Comparison of ENCODE assay signal across 9 cellular contexts in genomic region chr1:156476501-156477298, GRCh38. TPM values are rescaled to one million over a fixed set of nuclear protein-coding genes. Genes with fewer than 3 reads are reported as not detected.
DNase-seq lines count a peak whose midpoint lies in the region; ATAC-seq, FAIRE-seq and TF ChIP-seq lines count a peak whose summit lies in the region.
"Had no signal": no experiment of that assay in that cellular context is flagged by ENCODE, and none has a peak within 500 bp of the region (broad histone marks: within the 10 kb centered on the region; RNA-seq: fewer than 3 reads in every experiment).

No MANE protein-coding gene starts in this region.

- no peak overlapping the region for H2AFZ ChIP-seq in endothelial cell of umbilical vein (ENCODE audit: low read depth, low read length)

- H4K20me1 ChIP-seq in endothelial cell of umbilical vein (replicated peaks; ENCODE audit: control insufficient read depth, extremely low read depth, insufficient read depth, low read length): no peaks in the 10 kb centered on the region

- TF ChIP-seq POLR2A in NB4 (IDR thresholded peaks at IDR 0.05; ENCODE audit: extremely low read depth, insufficient read length) (no peak), endothelial cell of umbilical vein (IDR thresholded peaks at IDR 0.05; ENCODE audit: low read depth, low read length) (no peak)

- POLR2A ChIA-PET in CD4-positive, alpha-beta memory T cell (lab: Charles Lee; ENCODE audit: partially characterized antibody): interaction anchor here (1.1 to 2.2 kb wide), 3 partner anchors 19 to 28 kb away, joined by 4 to 6 read pairs (median 5); partner anchors contain the start of gene MEF2D
- POLR2A ChIA-PET in endothelial cell of umbilical vein (lab: Charles Lee): no interaction called here

- peaks cover 16% of the 10 kb centered on the region for H3K4me1 ChIP-seq in CD4-positive, alpha-beta memory T cell (ENCODE audit: insufficient read depth, low read length)
- H3K4me1 ChIP-seq in endothelial cell of umbilical vein (ENCODE audit: control insufficient read depth, extremely low read depth, insufficient read depth, low read length): peaks cover 8% of the 10 kb centered on the region

- no TSS peak for BruUV-seq in endothelial cell of umbilical vein (replicated peaks; lab: Mats Ljungman, UMichigan)

- no peaks in the 10 kb centered on the region for H3K27me3 ChIP-seq in CD4-positive, alpha-beta memory T cell (ENCODE audit: insufficient read depth, low read length)
- no peaks in the 10 kb centered on the region for H3K27me3 ChIP-seq in endothelial cell of umbilical vein (ENCODE audit: control insufficient read depth in 2 of 2, insufficient read depth in 2 of 2, low read length in 2 of 2)

- ATAC-seq in HG03025 (IDR thresholded peaks at IDR 0.05; ENCODE audit: low FRiP score, unreplicated experiment) (no peak), HG03571 (IDR thresholded peaks at IDR 0.05; ENCODE audit: unreplicated experiment) (no peak)

- CTCF ChIA-PET in CD4-positive, alpha-beta memory T cell (lab: Charles Lee; ENCODE audit: partially characterized antibody): interaction anchor here (0.8 to 1.5 kb wide), 5 partner anchors 8 to 91 kb away, joined by 3 to 6 read pairs (median 4); no protein-coding TSS in a partner anchor
- CTCF ChIA-PET in endothelial cell of umbilical vein (lab: Charles Lee): interaction anchor here (0.7 to 1.7 kb wide), 4 partner anchors 11 to 96 kb away, joined by 3 to 5 read pairs (median 4); partner anchors contain the start of gene MEF2D

- H3K79me2 ChIP-seq in endothelial cell of umbilical vein (ENCODE audit: control insufficient read depth, insufficient read depth, low read length): no peaks in the 10 kb centered on the region

- H3K4me2 ChIP-seq in endothelial cell of umbilical vein (ENCODE audit: insufficient read depth, low read length): no peak overlapping the region

- peak overlapping the region in 2 of 8 donors; percentile 4 to 20 for H3K4me3 Mint-ChIP-seq in CD4-positive, alpha-beta memory T cell

- H3K9me1 ChIP-seq in endothelial cell of umbilical vein (replicated peaks; ENCODE audit: control insufficient read depth, extremely low read depth, insufficient read depth, low read length): no peaks in the 10 kb centered on the region

- peaks cover 12 to 21% (median 15%) of the 10 kb centered on the region in 4 donors for H3K4me1 Mint-ChIP-seq in CD4-positive, alpha-beta memory T cell

- dilution Hi-C loops in endothelial cell of umbilical vein (cut with MboI; ENCODE audit: extremely low pct_ligation_motif_present, low sequenced_read_pairs): no loop called here

- no peaks in the 10 kb centered on the region for H3K9me3 ChIP-seq in CD4-positive, alpha-beta memory T cell (ENCODE audit: control insufficient read depth in 1 of 2, low read length in 2 of 2)
- no peaks in the 10 kb centered on the region for H3K9me3 ChIP-seq in endothelial cell of umbilical vein (replicated peaks; ENCODE audit: control insufficient read depth, insufficient read depth, low read length)

- peaks cover 0 to 2% (median 0%) of the 10 kb centered on the region in 8 donors for H3K9me3 Mint-ChIP-seq in CD4-positive, alpha-beta memory T cell

- peaks cover 89% of the 10 kb centered on the region for H3K36me3 ChIP-seq in CD4-positive, alpha-beta memory T cell (ENCODE audit: insufficient read depth, low read length)
- peaks cover 25 to 75% of the 10 kb centered on the region in 2 experiments for H3K36me3 ChIP-seq in endothelial cell of umbilical vein (ENCODE audit: control insufficient read depth in 2 of 2, extremely low read depth in 1 of 2, insufficient read depth in 2 of 2, low read length in 2 of 2)

- H3K9ac ChIP-seq in endothelial cell of umbilical vein (replicated peaks; ENCODE audit: extremely low read depth, insufficient read depth, low read length): no peak overlapping the region

- no peak for FAIRE-seq in endothelial cell of umbilical vein (lab: Jason Lieb, UNC)

- intact Hi-C loops in CD4-positive, alpha-beta memory T cell (cut with micrococcal nuclease): no loop called here
- intact Hi-C loops in endothelial cell of umbilical vein (cut with micrococcal nuclease): no loop called here

- peaks cover 57 to 86% of the 10 kb centered on the region in 2 donors for H3K36me3 Mint-ChIP-seq in CD4-positive, alpha-beta memory T cell

- no peaks in the 10 kb centered on the region for H3K27me3 Mint-ChIP-seq in CD4-positive, alpha-beta memory T cell

- no peak overlapping the region for H3K4me3 ChIP-seq in CD4-positive, alpha-beta memory T cell (ENCODE audit: low read length in 2 of 2)
- H3K4me3 ChIP-seq in NB4 (ENCODE audit: low read depth, low read length): no peak overlapping the region
- no peak overlapping the region for H3K4me3 ChIP-seq in endothelial cell of umbilical vein (replicated peaks in 1 of 3; ENCODE audit: insufficient read depth in 1 of 3, low read depth in 1 of 3, low read length in 3 of 3)

- no peak for DNase-seq in CD4-positive, alpha-beta memory T cell
- peak; percentile 70 for DNase-seq in NB4 (ENCODE audit: low read depth)
- DNase-seq in endothelial cell of umbilical vein (ENCODE audit: low read depth, low spot score): peak; percentile 45
- peak; percentile 77 for DNase-seq in renal cortical epithelial cell (ENCODE audit: low read depth)
- DNase-seq in NCI-H2107 (lab: John Stamatoyannopoulos, UW): no peak
- no peak for DNase-seq in activated CD4-positive, CD25-positive, alpha-beta regulatory T cell treated with anti-CD3 and anti-CD28 coated beads, Interleukin-2, amount 50 U/mL, for 72 hours
- DNase-seq: NCI-H748 treated with DMSO at 0.1 percent for 48 hours had no signal

- H3K27ac Mint-ChIP-seq in CD4-positive, alpha-beta memory T cell: peak overlapping the region; percentile 42 to 81 (median 69)

- no peak overlapping the region for H3K27ac ChIP-seq in CD4-positive, alpha-beta memory T cell (ENCODE audit: low read depth, low read length)
- peak overlapping the region; percentile 60 for H3K27ac ChIP-seq in endothelial cell of umbilical vein (ENCODE audit: insufficient read depth, low read depth, low read length)

- no peak for TF ChIP-seq CTCF in NB4 (IDR thresholded peaks at IDR 0.05; ENCODE audit: low read depth, low read length)
- TF ChIP-seq CTCF in endothelial cell of umbilical vein (IDR thresholded peaks at IDR 0.05; ENCODE audit: extremely low read depth in 1 of 2, insufficient read depth in 1 of 2, low read depth in 1 of 2, low read length in 2 of 2): no peak

TF ChIP-seq in endothelial cell of umbilical vein, 7 proteins besides CTCF, POLR2A, EP300 and RAD21:
- no peak for TF ChIP-seq MYC (IDR thresholded peaks at IDR 0.05; ENCODE audit: low read depth, low read length)

RNA-seq across cellular contexts. Expression of gene MEF2D, which starts 23.9 kb away (rescaled TPM):
- 10 to 100 TPM; 65.0 to 69.6 TPM for total RNA-seq in CD4-positive, alpha-beta memory T cell
- 10 to 100 TPM in 1 of 2 donors, 1 to 10 TPM in 1; 4.2 to 13.8 TPM for polyA plus RNA-seq in CD4-positive, alpha-beta memory T cell
- total RNA-seq in endothelial cell of umbilical vein (52.2 and 57.3 TPM in 2 replicates), renal cortical epithelial cell (3.8 and 10.0 TPM in 2 replicates)
- polyA plus RNA-seq in endothelial cell of umbilical vein: 45.4 and 55.6 TPM in 2 replicates
- 22.7 and 25.9 TPM in 2 replicates for polyA plus RNA-seq in endothelial cell of umbilical vein (2011; cell fraction: cytosol; rRNA removed)
- 46.5 and 51.0 TPM in 2 replicates for polyA plus RNA-seq in endothelial cell of umbilical vein (2011; cell fraction: nucleus; rRNA removed)
- polyA plus RNA-seq in endothelial cell of umbilical vein (2012): 22.7 and 25.8 TPM in 2 replicates
- 21.9 and 28.3 TPM in 2 replicates for polyA minus RNA-seq in endothelial cell of umbilical vein
- 18.9 TPM for polyA minus RNA-seq in endothelial cell of umbilical vein (2011; cell fraction: cytosol; rRNA and poly(A)+ RNA removed)
- 22.6 and 32.7 TPM in 2 replicates for polyA minus RNA-seq in endothelial cell of umbilical vein (2011; cell fraction: nucleus; rRNA and poly(A)+ RNA removed)

Comparison
In these comparisons a context has a peak if more than half of its experiments do, and no peak if none do; other contexts are left out.
1. DNase-seq: peak in NB4 (single experiment), endothelial cell of umbilical vein (single experiment) and renal cortical epithelial cell (single experiment); none in CD4-positive, alpha-beta memory T cell (0 of 5), NCI-H2107 (single experiment) and activated CD4-positive, CD25-positive, alpha-beta regulatory T cell treated with anti-CD3 and anti-CD28 coated beads, Interleukin-2, amount 50 U/mL, for 72 hours (single experiment).